Comparison of ENCODE assay signal across 15 cellular contexts in genomic region chr20:36519012-36519719, GRCh38.
"Had no signal": no experiment of that assay in that cellular context is flagged by ENCODE, and none has a peak within 500 bp of the region (broad histone marks: within the 10 kb centered on the region; RNA-seq: fewer than 3 reads in every experiment).

No MANE protein-coding gene starts in this region.

- ATAC-seq: body of pancreas, gastroesophageal sphincter, heart right ventricle had no signal

- H3K27ac ChIP-seq: body of pancreas, colonic mucosa, heart right ventricle, SK-N-MC, VCaP had no signal

- H3K27me3 Mint-ChIP-seq: activated CD4-positive, alpha-beta T cell treated with anti-CD3 and anti-CD28 coated beads, Interleukin-2, amount 10 ng/mL, durations not matched to agents 24 days and 14 days; activated naive CD4-positive, alpha-beta T cell treated with anti-CD3 and anti-CD28 coated beads, Interleukin-2, amount 50 U/mL, for 24 hours; natural killer cell treated with Interleukin-12 subunit alpha and Interleukin-12 subunit beta and Interleukin-15 and Interleukin-18, amount 100 ng/mL, for 72 hours had no signal

- H3K27ac Mint-ChIP-seq: activated naive CD4-positive, alpha-beta T cell treated with anti-CD3 and anti-CD28 coated beads, Interleukin-2, amount 50 U/mL, for 24 hours had no signal

- H3K4me3 ChIP-seq: body of pancreas, colonic mucosa, gastroesophageal sphincter, heart right ventricle, SK-N-MC, tibial artery, uterus had no signal

- H3K36me3 ChIP-seq: uterus had no signal

- H3K4me1 ChIP-seq: body of pancreas, colonic mucosa had no signal

- H3K36me3 Mint-ChIP-seq: natural killer cell treated with Interleukin-12 subunit alpha and Interleukin-12 subunit beta and Interleukin-15 and Interleukin-18, amount 100 ng/mL, for 72 hours had no signal

- DNase-seq: activated CD4-positive, alpha-beta T cell treated with anti-CD3 and anti-CD28 coated beads, Interleukin-2, amount 10 ng/mL, durations not matched to agents 24 days and 14 days; activated effector memory CD4-positive, alpha-beta T cell treated with Interleukin-2 at 50 U/mL for 16 hours; amygdala; body of pancreas; caudate nucleus; colonic mucosa; heart right ventricle; nucleus accumbens; tibial artery; uterus had no signal

- H3K27me3 ChIP-seq: body of pancreas, colonic mucosa, gastroesophageal sphincter, heart right ventricle, tibial artery, uterus had no signal

- H3K4me3 Mint-ChIP-seq: activated CD4-positive, alpha-beta T cell treated with anti-CD3 and anti-CD28 coated beads, Interleukin-2, amount 10 ng/mL, durations not matched to agents 24 days and 14 days; activated naive CD4-positive, alpha-beta T cell treated with anti-CD3 and anti-CD28 coated beads, Interleukin-2, amount 50 U/mL, for 24 hours; natural killer cell treated with Interleukin-12 subunit alpha and Interleukin-12 subunit beta and Interleukin-15 and Interleukin-18, amount 100 ng/mL, for 72 hours had no signal

- H3K9me3 Mint-ChIP-seq: activated CD4-positive, alpha-beta T cell treated with anti-CD3 and anti-CD28 coated beads, Interleukin-2, amount 10 ng/mL, durations not matched to agents 24 days and 14 days; activated naive CD4-positive, alpha-beta T cell treated with anti-CD3 and anti-CD28 coated beads, Interleukin-2, amount 50 U/mL, for 24 hours; natural killer cell treated with Interleukin-12 subunit alpha and Interleukin-12 subunit beta and Interleukin-15 and Interleukin-18, amount 100 ng/mL, for 72 hours had no signal

- H3K4me1 Mint-ChIP-seq: activated naive CD4-positive, alpha-beta T cell treated with anti-CD3 and anti-CD28 coated beads, Interleukin-2, amount 50 U/mL, for 24 hours had no signal

- H3K9me3 ChIP-seq: body of pancreas, colonic mucosa, gastroesophageal sphincter, heart right ventricle, tibial artery, uterus had no signal
